10 cellular contexts compared by ENCODE assay signal in genomic region chr2:6914829-6915228, GRCh38. TPM values are rescaled to one million over a fixed set of nuclear protein-coding genes. Genes with fewer than 3 reads are reported as not detected.
DNase-seq lines count a peak whose midpoint lies in the region; ATAC-seq, FAIRE-seq and TF ChIP-seq lines count a peak whose summit lies in the region.
"Had no signal": no experiment of that assay in that cellular context is flagged by ENCODE, and none has a peak within 500 bp of the region (broad histone marks: within the 10 kb centered on the region; RNA-seq: fewer than 3 reads in every experiment).

No MANE protein-coding gene starts in this region.

- H3K27me3 ChIP-seq in body of pancreas (no peaks in the 10 kb centered on the region), smooth muscle cell (ENCODE audit: low read depth) (no peaks in the 10 kb centered on the region), mesendoderm (ENCODE audit: insufficient read depth, low read length, poor library complexity) (no peaks in the 10 kb centered on the region)
- H3K27me3 ChIP-seq in naive thymus-derived CD4-positive, alpha-beta T cell (ENCODE audit: control insufficient read depth in 2 of 2, insufficient read depth in 2 of 2, low read length in 2 of 2), result no peaks in the 10 kb centered on the region

- no peak overlapping the region for H3K9ac ChIP-seq in smooth muscle cell (ENCODE audit: low read depth)
- no peak overlapping the region for H3K9ac ChIP-seq in mesendoderm (ENCODE audit: low read length)

- no peak for FAIRE-seq in RCC 7860 (lab: Jason Lieb, UNC)

- peak overlapping the region; percentile 74 to 99 (median 93) for H3K27ac Mint-ChIP-seq in naive thymus-derived CD4-positive, alpha-beta T cell

- POLR2A ChIA-PET in naive thymus-derived CD4-positive, alpha-beta T cell (lab: Charles Lee), result interaction anchor here (1.4 to 9.1 kb wide), 5 partner anchors 10 to 144 kb away, joined by 3 to 70 read pairs (median 9); partner anchors contain the start of gene RSAD2

- H3F3A ChIP-seq in smooth muscle cell (ENCODE audit: low read depth), result no peaks in the 10 kb centered on the region

- DNase-seq in G401 (ENCODE audit: low spot score), result peak; percentile 8
- DNase-seq in RCC 7860 (ENCODE audit: low spot score), result peak; percentile 50
- DNase-seq in body of pancreas, result peak in 3 of 4 donors; percentile 40 to 66 (median 51)
- peak in 1 of 9 donors; percentile 20 for DNase-seq in naive thymus-derived CD4-positive, alpha-beta T cell
- DNase-seq in smooth muscle cell (lab: John Stamatoyannopoulos, UW; ENCODE audit: unreplicated experiment), result no peak
- DNase-seq in mesendoderm, result no peak
- no peak for DNase-seq in HuH-7.5 (ENCODE audit: low spot score)
- DNase-seq in NCI-H748 treated with DMSO at 0.1 percent for 48 hours (lab: John Stamatoyannopoulos, UW), result no peak
- DNase-seq: KG1, NCI-H69 had no signal

- H3K36me3 ChIP-seq in body of pancreas (replicated peaks in 1 of 2; ENCODE audit: insufficient read depth in 1 of 2, low read depth in 2 of 2) (no peaks in the 10 kb centered on the region), smooth muscle cell (ENCODE audit: low read depth) (no peaks in the 10 kb centered on the region), mesendoderm (ENCODE audit: control insufficient read depth, insufficient read depth, low read length) (no peaks in the 10 kb centered on the region)
- peaks cover 0 to 3% (median 0%) of the 10 kb centered on the region in 3 experiments for H3K36me3 ChIP-seq in naive thymus-derived CD4-positive, alpha-beta T cell (ENCODE audit: control insufficient read depth in 2 of 3, insufficient read depth in 3 of 3, low read length in 3 of 3)

- no peak overlapping the region for H3K56ac ChIP-seq in mesendoderm (ENCODE audit: low read length)

- H4K20me1 ChIP-seq in smooth muscle cell (ENCODE audit: low read depth), result peaks cover 11% of the 10 kb centered on the region

- no peak overlapping the region for H2BK120ac ChIP-seq in mesendoderm (ENCODE audit: low read depth, low read length)

- H3K18ac ChIP-seq in mesendoderm (ENCODE audit: low read length), result no peak overlapping the region

- peaks cover 0 to 12% (median 2%) of the 10 kb centered on the region in 11 donors for H3K9me3 Mint-ChIP-seq in naive thymus-derived CD4-positive, alpha-beta T cell

- H3K4me1 Mint-ChIP-seq in naive thymus-derived CD4-positive, alpha-beta T cell, result peaks cover 45 to 84% (median 79%) of the 10 kb centered on the region in 7 donors

- peaks cover 2% of the 10 kb centered on the region for H3K79me1 ChIP-seq in mesendoderm (ENCODE audit: low read length)

- no peak overlapping the region for H4K5ac ChIP-seq in mesendoderm (ENCODE audit: low read length)

- 71 to 82% methylated on average over 3 of the region's 3 CpGs for WGBS in body of pancreas, 2 donors
- WGBS in smooth muscle cell (ENCODE audit: low lambda C conversion rate), result 87% methylated on average over 3 of the region's 3 CpGs
- no CpG with 5 or more reads among the region's 3 CpGs for WGBS in mesendoderm (ENCODE audit: extremely low coverage, insufficient coverage, low lambda C conversion rate)

- intact Hi-C loops in body of pancreas (cut with DNase I), result no loop called here
- intact Hi-C loops in naive thymus-derived CD4-positive, alpha-beta T cell (cut with micrococcal nuclease), result loop anchor here (5.0 to 10.0 kb wide), 3 partner anchors 127 to 1767 kb away; partner anchors contain the start of gene ID2 (in 2 of the 2)

- H2AK5ac ChIP-seq in mesendoderm (ENCODE audit: low read length), result no peak overlapping the region

- peaks cover 3% of the 10 kb centered on the region for H3K79me2 ChIP-seq in smooth muscle cell (ENCODE audit: low read depth)
- no peaks in the 10 kb centered on the region for H3K79me2 ChIP-seq in mesendoderm (ENCODE audit: control insufficient read depth, insufficient read depth, low read length)

- H3K4me2 ChIP-seq in smooth muscle cell (no peak overlapping the region), mesendoderm (ENCODE audit: low read length) (no peak overlapping the region)

- no peaks in the 10 kb centered on the region for H3K9me3 ChIP-seq in body of pancreas
- no peaks in the 10 kb centered on the region for H3K9me3 ChIP-seq in naive thymus-derived CD4-positive, alpha-beta T cell (ENCODE audit: control insufficient read depth in 2 of 3, low read length in 3 of 3)
- no peaks in the 10 kb centered on the region for H3K9me3 ChIP-seq in smooth muscle cell (replicated peaks; ENCODE audit: low read depth)

- no peak overlapping the region for H3K4ac ChIP-seq in mesendoderm (ENCODE audit: low read depth, low read length)

- TF ChIP-seq POLR2A in body of pancreas (IDR thresholded peaks at IDR 0.05), result no peak

- H2AFZ ChIP-seq in smooth muscle cell (ENCODE audit: low read depth), result no peak overlapping the region

- H3K23ac ChIP-seq in mesendoderm (ENCODE audit: low read length), result no peak overlapping the region

- H3K4me3 Mint-ChIP-seq in naive thymus-derived CD4-positive, alpha-beta T cell, result peak overlapping the region; percentile 29 to 80 (median 62)

- H3K4me1 ChIP-seq in body of pancreas, result peaks cover 29% of the 10 kb centered on the region
- peaks cover 49 to 83% of the 10 kb centered on the region in 2 donors for H3K4me1 ChIP-seq in naive thymus-derived CD4-positive, alpha-beta T cell (ENCODE audit: control insufficient read depth in 2 of 2, insufficient read depth in 2 of 2, low read length in 2 of 2)
- H3K4me1 ChIP-seq in smooth muscle cell (ENCODE audit: low read depth), result no peaks in the 10 kb centered on the region
- H3K4me1 ChIP-seq in mesendoderm (ENCODE audit: control insufficient read depth, low read depth, low read length), result peaks cover 4% of the 10 kb centered on the region

- H3K27me3 Mint-ChIP-seq in naive thymus-derived CD4-positive, alpha-beta T cell, result peaks cover 0 to 26% (median 0%) of the 10 kb centered on the region in 5 donors

- H3K27ac ChIP-seq in body of pancreas (no peak overlapping the region), smooth muscle cell (ENCODE audit: low read depth) (no peak overlapping the region), mesendoderm (ENCODE audit: low read depth, low read length) (no peak overlapping the region)
- H3K27ac ChIP-seq in naive thymus-derived CD4-positive, alpha-beta T cell (ENCODE audit: low read depth, low read length), result peak overlapping the region; percentile 85

- peaks cover 0 to 59% (median 10%) of the 10 kb centered on the region in 5 donors for H3K36me3 Mint-ChIP-seq in naive thymus-derived CD4-positive, alpha-beta T cell

- TF ChIP-seq CTCF in body of pancreas (IDR thresholded peaks at IDR 0.05), result no peak
- no peak for TF ChIP-seq CTCF in smooth muscle cell (IDR thresholded peaks at IDR 0.05; ENCODE audit: borderline replicate concordance, insufficient read depth, poor library complexity, severe bottlenecking)

- ATAC-seq in body of pancreas, result no peak
- no peak for ATAC-seq in naive thymus-derived CD4-positive, alpha-beta T cell

- no peak overlapping the region for H2BK15ac ChIP-seq in mesendoderm (replicated peaks; ENCODE audit: low read depth)

- in situ Hi-C loops in G401 (cut with HindIII; ENCODE audit: low sequenced_read_pairs), result no loop called here

- no peak overlapping the region for H4K8ac ChIP-seq in mesendoderm (ENCODE audit: low read depth, low read length)

- H2BK5ac ChIP-seq in mesendoderm (ENCODE audit: low read length), result no peak overlapping the region

- H3K4me3 ChIP-seq in body of pancreas (no peak overlapping the region), smooth muscle cell (no peak overlapping the region), mesendoderm (ENCODE audit: low read length) (no peak overlapping the region)
- H3K4me3 ChIP-seq in naive thymus-derived CD4-positive, alpha-beta T cell (ENCODE audit: low read length), result no peak overlapping the region

- CTCF ChIA-PET in naive thymus-derived CD4-positive, alpha-beta T cell (lab: Charles Lee), result interaction anchor here (0.6 to 5.0 kb wide), 4 partner anchors 14 to 99 kb away, joined by 3 to 39 read pairs (median 3); no protein-coding TSS in a partner anchor

RNA-seq across cellular contexts. Expression of gene RNF144A, which starts 2.4 kb away (rescaled TPM):
- total RNA-seq in G401 (2014; rRNA removed; shearing (Covaris generic)), result 3.3 and 13.4 TPM in 2 replicates
- total RNA-seq in body of pancreas (100 to 1,000 TPM in 1 of 2 donors, 10 to 100 TPM in 1; 52.7 to 109 TPM), smooth muscle cell (13.6 and 23.3 TPM in 2 replicates)
- 10 to 100 TPM; 40.0 to 74.4 (median 61.2) TPM for total RNA-seq in naive thymus-derived CD4-positive, alpha-beta T cell
- 10 to 100 TPM; 21.2 to 23.5 TPM for polyA plus RNA-seq in naive thymus-derived CD4-positive, alpha-beta T cell
- polyA plus RNA-seq in smooth muscle cell, result 10.0 and 11.0 TPM in 2 replicates
- polyA plus RNA-seq in mesendoderm (2013, experiment 1 of 2), result 6.3 TPM
- 6.0 TPM for polyA plus RNA-seq in mesendoderm (2013, experiment 2 of 2)

RNA-seq across cellular contexts. Expression of gene RSAD2, which starts 37.3 kb away (rescaled TPM):
- total RNA-seq in G401 (2014; rRNA removed; shearing (Covaris generic)), result not detected in 2 replicates
- total RNA-seq in body of pancreas (1 to 10 TPM in 1 of 2 donors, under 1 TPM in 1; under 0.01 to 1.0 TPM), smooth muscle cell (not detected in 2 replicates)
- 10 to 100 TPM in 1 of 5 experiments, 1 to 10 TPM in 4; 5.0 to 72.6 (median 5.6) TPM for total RNA-seq in naive thymus-derived CD4-positive, alpha-beta T cell
- polyA plus RNA-seq in naive thymus-derived CD4-positive, alpha-beta T cell, result 10 to 100 TPM in 1 of 2 donors, 1 to 10 TPM in 1; 8.2 to 15.0 TPM
- polyA plus RNA-seq in smooth muscle cell, result not detected in 2 replicates
- 0.01 TPM for polyA plus RNA-seq in mesendoderm (2013, experiment 1 of 2)
- not detected for polyA plus RNA-seq in mesendoderm (2013, experiment 2 of 2)

RNA-seq across cellular contexts. Expression of gene CMPK2, which starts 49.1 kb away (rescaled TPM):
- not detected in 2 replicates for total RNA-seq in G401 (2014; rRNA removed; shearing (Covaris generic))
- total RNA-seq in body of pancreas (1 to 10 TPM; 6.7 to 6.9 TPM), smooth muscle cell (0.31 TPM in 1 of 2 replicates, not detected in the other)
- total RNA-seq in naive thymus-derived CD4-positive, alpha-beta T cell, result 10 to 100 TPM in 1 of 5 experiments, 1 to 10 TPM in 4; 4.0 to 63.0 (median 6.6) TPM
- 1 to 10 TPM; 5.0 to 8.7 TPM for polyA plus RNA-seq in naive thymus-derived CD4-positive, alpha-beta T cell
- 0.19 TPM in 1 of 2 replicates, not detected in the other for polyA plus RNA-seq in smooth muscle cell
- 0.42 TPM for polyA plus RNA-seq in mesendoderm (2013, experiment 1 of 2)
- polyA plus RNA-seq in mesendoderm (2013, experiment 2 of 2), result 0.41 TPM

Comparison
In these comparisons a context has a peak if more than half of its experiments do, and no peak if none do; other contexts are left out.
1. DNase-seq: peak in G401 (single experiment), RCC 7860 (single experiment) and body of pancreas (3 of 4); none in smooth muscle cell (single experiment), mesendoderm (single experiment), HuH-7.5 (single experiment) and NCI-H748 treated with DMSO at 0.1 percent for 48 hours (single experiment).